18 cellular contexts compared by ENCODE assay signal in genomic region chr12:28620281-28620680, GRCh38.
"Had no signal": no experiment of that assay in that cellular context is flagged by ENCODE, and none has a peak within 500 bp of the region (broad histone marks: within the 10 kb centered on the region; RNA-seq: fewer than 3 reads in every experiment).

No MANE protein-coding gene starts in this region.

- H3K27me3 ChIP-seq: dorsolateral prefrontal cortex, heart right ventricle, right lobe of liver, suprapubic skin, thyroid gland had no signal

- H3K36me3 ChIP-seq: heart right ventricle, prostate gland, right lobe of liver, suprapubic skin, thyroid gland had no signal

- H2AFZ ChIP-seq: parathyroid adenoma had no signal

- H3K9ac ChIP-seq: parathyroid adenoma had no signal

- ATAC-seq: heart right ventricle; left lobe of liver; naive thymus-derived CD4-positive, alpha-beta T cell; right lobe of liver; stimulated activated effector memory CD8-positive, alpha-beta T cell treated with anti-CD3 and anti-CD28 coated beads, Interleukin-12 subunit alpha, Interleukin-12 subunit beta, amount 100 ng/mL, for 72 hours; stimulated activated naive CD8-positive, alpha-beta T cell treated with anti-CD3 and anti-CD28 coated beads, Interleukin-15, Interleukin-2, amounts not matched to agents 100 U/mL and 50 U/mL, for 24 hours had no signal

- H3K27ac ChIP-seq: dorsolateral prefrontal cortex, heart right ventricle, parathyroid adenoma, prostate gland, right lobe of liver, suprapubic skin, thyroid gland had no signal

- H3K4me3 ChIP-seq: dorsolateral prefrontal cortex, heart right ventricle, prostate gland, right lobe of liver, suprapubic skin, thyroid gland had no signal

- H3K9me3 ChIP-seq: prostate gland, right lobe of liver, suprapubic skin, thyroid gland had no signal

- H3K79me2 ChIP-seq: parathyroid adenoma had no signal

- H3K4me1 ChIP-seq: heart right ventricle, parathyroid adenoma, prostate gland, right lobe of liver, suprapubic skin, thyroid gland had no signal

- DNase-seq: dorsolateral prefrontal cortex; effector CD8-positive, alpha-beta T cell; heart right ventricle; hypothalamus; islet precursor cell; mammary epithelial cell; naive thymus-derived CD4-positive, alpha-beta T cell; nephron progenitor cell; right lobe of liver; stimulated activated CD4-positive, alpha-beta T cell treated with anti-CD3 and anti-CD28 coated beads, Interleukin-4, amount 100 ng/mL, for 1 hour; stimulated activated CD8-positive, alpha-beta memory T cell treated with anti-CD3 and anti-CD28 coated beads, Interleukin-4, amount 100 ng/mL, for 48 hours; stimulated activated naive CD8-positive, alpha-beta T cell treated with anti-CD3 and anti-CD28 coated beads, Interleukin-15, Interleukin-2, amounts not matched to agents 100 U/mL and 50 U/mL, for 24 hours; thyroid gland had no signal
